Comparison of ENCODE assay signal across 19 cellular contexts in genomic region chr18:76064998-76065397, GRCh38.
DNase-seq lines count a peak whose midpoint lies in the region; ATAC-seq and TF ChIP-seq lines count a peak whose summit lies in the region.
"Had no signal": no experiment of that assay in that cellular context is flagged by ENCODE, and none has a peak within 500 bp of the region (broad histone marks: within the 10 kb centered on the region; RNA-seq: fewer than 3 reads in every experiment).

No MANE protein-coding gene starts in this region.

- H3K36me3 Mint-ChIP-seq in GM23338 (ENCODE audit: low read depth): no peaks in the 10 kb centered on the region; the same call in 1 of the 3 replicates
- H3K36me3 Mint-ChIP-seq: type B pancreatic cell had no signal

- peaks cover 6% of the 10 kb centered on the region for H3K27me3 Mint-ChIP-seq in GM23338 (ENCODE audit: insufficient read depth, low read depth, poor library complexity)
- H3K27me3 Mint-ChIP-seq: activated T-helper 17 cell treated with anti-CD3 and anti-CD28 coated beads, Interleukin-2, amount 50 U/mL, for 72 hours; type B pancreatic cell had no signal

- intact Hi-C loops in left lung (cut with DNase I): no loop called here

- H3K79me2 ChIP-seq in GM23338 (replicated peaks; ENCODE audit: insufficient read depth): no peaks in the 10 kb centered on the region

- no peaks in the 10 kb centered on the region for H3K27me3 ChIP-seq in GM23338 (ENCODE audit: insufficient read depth)
- H3K27me3 ChIP-seq in HUES48 (ENCODE audit: control insufficient read depth, insufficient read depth, low read length): no peaks in the 10 kb centered on the region
- H3K27me3 ChIP-seq in left lung: no peaks in the 10 kb centered on the region
- H3K27me3 ChIP-seq: BLaER1, neutrophil had no signal

- H3K9ac ChIP-seq in HUES48 (ENCODE audit: low read depth, low read length): no peak overlapping the region
- H3K9ac ChIP-seq: BLaER1 had no signal

- H3K9me3 ChIP-seq in HUES48 (ENCODE audit: control insufficient read depth, insufficient read depth, low read length) (no peaks in the 10 kb centered on the region), left lung (no peaks in the 10 kb centered on the region)
- H3K9me3 ChIP-seq: BLaER1, HAP-1, neutrophil had no signal

- H4K20me1 ChIP-seq in GM23338 (replicated peaks; ENCODE audit: insufficient read depth): no peaks in the 10 kb centered on the region
- H4K20me1 ChIP-seq: BLaER1 had no signal

- H3K4me2 ChIP-seq in GM23338: peak overlapping the region; percentile 63; the same call in 1 of the 2 replicates
- H3K4me2 ChIP-seq: BLaER1 had no signal

- H3K9me3 Mint-ChIP-seq in GM23338: peaks cover 7% of the 10 kb centered on the region; the same call in 2 of the 3 replicates
- H3K9me3 Mint-ChIP-seq: activated T-helper 17 cell treated with anti-CD3 and anti-CD28 coated beads, Interleukin-2, amount 50 U/mL, for 72 hours; stimulated activated naive CD8-positive, alpha-beta T cell treated with anti-CD3 and anti-CD28 coated beads, Interleukin-15, Interleukin-2, amounts not matched to agents 100 ng/mL and 50 ng/mL, for 24 hours; T-helper 2 cell treated with Interferon-gamma antibody and Interleukin-4, amounts not matched to agents 5 μg/mL and 100 μg/mL, for 36 hours had no signal

- no peaks in the 10 kb centered on the region for H3F3A ChIP-seq in GM23338 (replicated peaks; ENCODE audit: low read depth)

- peak overlapping the region; percentile 80 for H2AFZ ChIP-seq in GM23338

- peak overlapping the region; percentile 8; the same call in 1 of the 2 replicates for H3K27ac Mint-ChIP-seq in GM23338
- H3K27ac Mint-ChIP-seq: activated T-helper 17 cell treated with anti-CD3 and anti-CD28 coated beads, Interleukin-2, amount 50 U/mL, for 72 hours; stimulated activated naive CD8-positive, alpha-beta T cell treated with anti-CD3 and anti-CD28 coated beads, Interleukin-15, Interleukin-2, amounts not matched to agents 100 ng/mL and 50 ng/mL, for 24 hours; T-helper 2 cell treated with Interferon-gamma antibody and Interleukin-4, amounts not matched to agents 5 μg/mL and 100 μg/mL, for 36 hours; type B pancreatic cell had no signal

- ATAC-seq in GM23338 (peak; percentile 99), left lung (peak; percentile 42), HG02798 (IDR thresholded peaks at IDR 0.05; ENCODE audit: poor library complexity, unreplicated experiment) (no peak)
- ATAC-seq: activated CD4-positive, CD25-positive, alpha-beta regulatory T cell treated with anti-CD3 and anti-CD28 coated beads, Interleukin-2, amount 50 U/mL, for 24 hours; activated T-helper 17 cell treated with anti-CD3 and anti-CD28 coated beads, Interleukin-2, amount 50 U/mL, for 72 hours had no signal

- H3K9me2 ChIP-seq in GM23338 (ENCODE audit: insufficient read depth): peaks cover 4% of the 10 kb centered on the region; the same call in 1 of the 2 replicates

- TF ChIP-seq CTCF in GM23338 (conservative IDR thresholded peaks at IDR 0.05; ENCODE audit: low read depth in 2 of 2) (no peak), left lung (IDR thresholded peaks at IDR 0.05) (no peak)

- peak; percentile 86 for DNase-seq in GM23338 (ENCODE audit: low spot score)
- DNase-seq in astrocyte of the hippocampus (ENCODE audit: low read depth, low spot score): peak; percentile 4
- DNase-seq in left lung: no peak
- DNase-seq in AG08396 (ENCODE audit: low spot score): no peak
- no peak for DNase-seq in activated effector memory CD4-positive, alpha-beta T cell treated with anti-CD3 and anti-CD28 coated beads, Interleukin-2, amount 50 U/mL, for 16 hours
- DNase-seq in activated CD4-positive, CD25-positive, alpha-beta regulatory T cell treated with anti-CD3 and anti-CD28 coated beads, Interleukin-2, amount 50 U/mL, for 72 hours: no peak
- DNase-seq: midbrain, NCI-H2081, SHP77 treated with DMSO at 0.1 percent for 48 hours had no signal

- no peak overlapping the region; the same call in 2 of the 3 replicates for H3K4me3 Mint-ChIP-seq in GM23338
- H3K4me3 Mint-ChIP-seq: activated T-helper 17 cell treated with anti-CD3 and anti-CD28 coated beads, Interleukin-2, amount 50 U/mL, for 72 hours; stimulated activated naive CD8-positive, alpha-beta T cell treated with anti-CD3 and anti-CD28 coated beads, Interleukin-15, Interleukin-2, amounts not matched to agents 100 ng/mL and 50 ng/mL, for 24 hours; T-helper 2 cell treated with Interferon-gamma antibody and Interleukin-4, amounts not matched to agents 5 μg/mL and 100 μg/mL, for 36 hours; type B pancreatic cell had no signal

- H3K4me1 ChIP-seq in GM23338 (ENCODE audit: insufficient read depth) (peaks cover 9% of the 10 kb centered on the region), HUES48 (ENCODE audit: control insufficient read depth, insufficient read depth, low read length) (peaks cover 9% of the 10 kb centered on the region), left lung (no peaks in the 10 kb centered on the region)
- H3K4me1 ChIP-seq: BLaER1, HAP-1 had no signal

- peaks cover 22% of the 10 kb centered on the region for H3K4me1 Mint-ChIP-seq in GM23338
- H3K4me1 Mint-ChIP-seq: activated T-helper 17 cell treated with anti-CD3 and anti-CD28 coated beads, Interleukin-2, amount 50 U/mL, for 72 hours had no signal

- H3K27ac ChIP-seq in GM23338 (ENCODE audit: low read depth): peak overlapping the region; percentile 74; the same call in 1 of the 2 replicates
- peak overlapping the region; percentile 49 for H3K27ac ChIP-seq in HUES48 (ENCODE audit: low read depth, low read length)
- no peak overlapping the region for H3K27ac ChIP-seq in left lung
- H3K27ac ChIP-seq: BLaER1, neutrophil had no signal

- H3K36me3 ChIP-seq in GM23338 (ENCODE audit: insufficient read depth): no peaks in the 10 kb centered on the region
- no peaks in the 10 kb centered on the region for H3K36me3 ChIP-seq in HUES48 (ENCODE audit: control insufficient read depth, insufficient read depth, low read length)
- no peaks in the 10 kb centered on the region for H3K36me3 ChIP-seq in left lung
- H3K36me3 ChIP-seq: BLaER1, HAP-1, neutrophil had no signal

- H3K4me3 ChIP-seq in GM23338 (no peak overlapping the region), HUES48 (ENCODE audit: low read depth, low read length) (no peak overlapping the region), left lung (no peak overlapping the region)
- H3K4me3 ChIP-seq: BLaER1, HAP-1 had no signal

TF ChIP-seq in GM23338, 12 proteins besides CTCF, POLR2A, EP300 and RAD21:
- TF ChIP-seq STAT1 (IDR thresholded peaks at IDR 0.05; ENCODE audit: unreplicated experiment) (no peak), CREB1 (CRISPR knock-in tag; IDR thresholded peaks at IDR 0.05; ENCODE audit: low read depth) (peak; percentile 37), ZNF462 (CRISPR knock-in tag; IDR thresholded peaks at IDR 0.05) (peak; percentile 40; the same call in 1 of the 2 replicates)

Comparison
In these comparisons a context has a peak if more than half of its experiments do, and no peak if none do; other contexts are left out.
1. DNase-seq: peak in GM23338 (single experiment) and astrocyte of the hippocampus (single experiment); none in left lung (0 of 2), AG08396 (single experiment), activated effector memory CD4-positive, alpha-beta T cell treated with anti-CD3 and anti-CD28 coated beads, Interleukin-2, amount 50 U/mL, for 16 hours (single experiment) and activated CD4-positive, CD25-positive, alpha-beta regulatory T cell treated with anti-CD3 and anti-CD28 coated beads, Interleukin-2, amount 50 U/mL, for 72 hours (single experiment).
2. H3K27ac ChIP-seq: peak in GM23338 (single experiment) and HUES48 (single experiment); none in left lung (0 of 2).